In genomic region chr6:109892451-109893435, GRCh38 we compare ENCODE assay signal across 12 cellular contexts.
DNase-seq lines count a peak whose midpoint lies in the region; ATAC-seq and TF ChIP-seq lines count a peak whose summit lies in the region.
"Had no signal": no experiment of that assay in that cellular context is flagged by ENCODE, and none has a peak within 500 bp of the region (broad histone marks: within the 10 kb centered on the region; RNA-seq: fewer than 3 reads in every experiment).

No MANE protein-coding gene starts in this region.

- H3K9me3 Mint-ChIP-seq in effector memory CD8-positive, alpha-beta T cell: no peaks in the 10 kb centered on the region

- no peak overlapping the region for H3K27ac Mint-ChIP-seq in effector memory CD8-positive, alpha-beta T cell

- no peaks in the 10 kb centered on the region for H3K4me1 ChIP-seq in colonic mucosa
- H3K4me1 ChIP-seq in mucosa of descending colon (ENCODE audit: low read depth): peaks cover 7% of the 10 kb centered on the region

- H3K36me3 ChIP-seq in colonic mucosa (no peaks in the 10 kb centered on the region), mucosa of descending colon (ENCODE audit: low read depth) (no peaks in the 10 kb centered on the region)

- TF ChIP-seq CTCF in colonic mucosa (IDR thresholded peaks at IDR 0.05): no peak
- TF ChIP-seq CTCF in mucosa of descending colon (IDR thresholded peaks at IDR 0.05): no peak

- peak; percentile 39 for DNase-seq in COR-L47 (lab: John Stamatoyannopoulos, UW)
- peak; percentile 92 for DNase-seq in NCI-H2029 (lab: John Stamatoyannopoulos, UW)
- peak; percentile 72 for DNase-seq in colonic mucosa
- DNase-seq in mucosa of descending colon: peak in 2 of 3 donors; percentile 48 to 79
- no peak for DNase-seq in effector memory CD8-positive, alpha-beta T cell
- DNase-seq in GM19238 (ENCODE audit: insufficient read length, low spot score): no peak
- DNase-seq: central memory CD4-positive, alpha-beta T cell; stimulated activated naive CD8-positive, alpha-beta T cell treated with anti-CD3 and anti-CD28 coated beads, Interleukin-15, Interleukin-2, amounts not matched to agents 100 U/mL and 50 U/mL, for 24 hours had no signal

- H3K9ac ChIP-seq in colonic mucosa (ENCODE audit: low read depth in 2 of 2, low read length in 2 of 2): no peak overlapping the region

- H3K27me3 Mint-ChIP-seq in effector memory CD8-positive, alpha-beta T cell: peaks cover 33 to 60% of the 10 kb centered on the region in 2 donors

- no peaks in the 10 kb centered on the region for H3K36me3 Mint-ChIP-seq in effector memory CD8-positive, alpha-beta T cell (ENCODE audit: insufficient read depth)

- intact Hi-C loops in colonic mucosa (cut with DNase I): no loop called here
- intact Hi-C loops in mucosa of descending colon (cut with DNase I, micrococcal nuclease): no loop called here

- no peak overlapping the region for H3K27ac ChIP-seq in colonic mucosa

- H3K4me1 Mint-ChIP-seq in effector memory CD8-positive, alpha-beta T cell (ENCODE audit: low read depth in 2 of 2): no peaks in the 10 kb centered on the region

- H3K4me3 Mint-ChIP-seq in effector memory CD8-positive, alpha-beta T cell: no peak overlapping the region

- ATAC-seq in mucosa of descending colon: peak; percentile 79
- no peak for ATAC-seq in GM19035 (IDR thresholded peaks at IDR 0.05; ENCODE audit: unreplicated experiment)
- ATAC-seq in effector memory CD8-positive, alpha-beta T cell (replicated peaks): no peak
- no peak for ATAC-seq in HG03571 (IDR thresholded peaks at IDR 0.05; ENCODE audit: unreplicated experiment)
- ATAC-seq: SK-N-SH treated with all-trans-retinoic acid at 6 μM for 48 hours; stimulated activated naive CD8-positive, alpha-beta T cell treated with anti-CD3 and anti-CD28 coated beads, Interleukin-15, Interleukin-2, amounts not matched to agents 100 U/mL and 50 U/mL, for 24 hours had no signal

- no peaks in the 10 kb centered on the region for H3K9me3 ChIP-seq in colonic mucosa
- H3K9me3 ChIP-seq in mucosa of descending colon: no peaks in the 10 kb centered on the region

- H3K4me3 ChIP-seq in colonic mucosa (no peak overlapping the region), mucosa of descending colon (no peak overlapping the region)
- H3K4me3 ChIP-seq: skin epidermis had no signal

- no peaks in the 10 kb centered on the region for H3K27me3 ChIP-seq in colonic mucosa

Comparison
In these comparisons a context has a peak if more than half of its experiments do, and no peak if none do; other contexts are left out.
1. DNase-seq: peak in COR-L47 (single experiment), NCI-H2029 (single experiment), colonic mucosa (single experiment) and mucosa of descending colon (2 of 3); none in effector memory CD8-positive, alpha-beta T cell (0 of 3) and GM19238 (single experiment).